8 cellular contexts compared by ENCODE assay signal in genomic region chr19:15161028-15161984, GRCh38. TPM values are rescaled to one million over a fixed set of nuclear protein-coding genes. Genes with fewer than 3 reads are reported as not detected.
DNase-seq lines count a peak whose midpoint lies in the region; ATAC-seq and TF ChIP-seq lines count a peak whose summit lies in the region.

No MANE protein-coding gene starts in this region.

- POLR2A ChIA-PET in IMR-90 (lab: Charles Lee; ENCODE audit: unreplicated experiment): no interaction called here

- intact Hi-C loops in IMR-90 (cut with micrococcal nuclease) (no loop called here), posterior cingulate gyrus (cut with DNase I) (no loop called here)

- no peaks in the 10 kb centered on the region; the same call in 1 of the 2 replicates for H3K9me1 ChIP-seq in IMR-90 (ENCODE audit: insufficient read depth, low read length)

- no TSS peak for BruUV-seq in IMR-90 (replicated peaks; lab: Mats Ljungman, UMichigan)

- H2AK9ac ChIP-seq in IMR-90 (replicated peaks; ENCODE audit: low read depth, low read length, poor library complexity): peak overlapping the region; percentile 25

- DNase-seq in DMS 273 (lab: John Stamatoyannopoulos, UW; ENCODE audit: unreplicated experiment) (peak; percentile 79), DMS 273 treated with DMSO at 0.1 percent for 48 hours (lab: John Stamatoyannopoulos, UW) (no peak), IMR-90 (peak; percentile 18), SW480 (ENCODE audit: low spot score) (peak; percentile 52), lung microvascular endothelial cell (ENCODE audit: low read depth in 2 of 2) (peak; percentile 58 to 72), posterior cingulate gyrus (no peak)
- no peak for DNase-seq in activated CD4-positive, alpha-beta T cell treated with anti-CD3 and anti-CD28 coated beads for 4 hours

- H4K91ac ChIP-seq in IMR-90 (ENCODE audit: insufficient read depth, low read depth, low read length): no peak overlapping the region

- H3K4me1 ChIP-seq in IMR-90 (ENCODE audit: control insufficient read depth, insufficient read depth, low read length): no peaks in the 10 kb centered on the region

- no peak overlapping the region for H3K27ac ChIP-seq in IMR-90 (ENCODE audit: insufficient read depth, low read length)

- no peak overlapping the region for H3K18ac ChIP-seq in IMR-90 (ENCODE audit: low read depth, low read length)

- no peak overlapping the region for H3K23ac ChIP-seq in IMR-90 (ENCODE audit: low read depth, low read length)

- ATAC-seq in IMR-90 (ENCODE audit: low read depth) (peak; percentile 63; the same call in 1 of the 2 replicates), HG03108 (IDR thresholded peaks at IDR 0.05; ENCODE audit: unreplicated experiment) (no peak)

- TF ChIP-seq POLR2A in IMR-90 (IDR thresholded peaks at IDR 0.05; ENCODE audit: low read depth, low read length): no peak

- H2AFZ ChIP-seq in IMR-90 (replicated peaks; ENCODE audit: low read length, poor library complexity): no peak overlapping the region

- peaks cover 34% of the 10 kb centered on the region for H3K36me3 ChIP-seq in IMR-90 (ENCODE audit: control insufficient read depth, insufficient read depth, low read length)

- TF ChIP-seq RAD21 in IMR-90 (IDR thresholded peaks at IDR 0.05; ENCODE audit: low read length): peak; percentile 34; the same call in 1 of the 2 replicates

- no peak overlapping the region for H3K9ac ChIP-seq in IMR-90 (ENCODE audit: low read depth, low read length)

- no peak overlapping the region for H4K8ac ChIP-seq in IMR-90 (ENCODE audit: low read depth in 2 of 2, low read length in 2 of 2)

- H3K79me1 ChIP-seq in IMR-90 (ENCODE audit: low read depth in 1 of 2, low read length in 2 of 2): no peaks in the 10 kb centered on the region

- no peaks in the 10 kb centered on the region for H3K27me3 ChIP-seq in IMR-90 (ENCODE audit: control insufficient read depth, insufficient read depth, low read length)

- H3K4me2 ChIP-seq in IMR-90 (ENCODE audit: low read depth, low read length): no peak overlapping the region

- H2BK120ac ChIP-seq in IMR-90 (ENCODE audit: low read depth, low read length): no peak overlapping the region

- 95% methylated on average over 31 of the region's 42 CpGs; no CpG with 5 or more reads in 1 of the 2 experiments for WGBS in IMR-90 (ENCODE audit: extremely low coverage in 2 of 2, insufficient read length in 1 of 2), 2 experiments

- H3K56ac ChIP-seq in IMR-90 (ENCODE audit: extremely low read depth, insufficient read depth, low read length): no peak overlapping the region

- H4K5ac ChIP-seq in IMR-90 (ENCODE audit: low read depth, low read length): no peak overlapping the region

- no peak overlapping the region for H3K4me3 ChIP-seq in IMR-90 (ENCODE audit: insufficient read depth, low read depth, low read length)

- H2BK5ac ChIP-seq in IMR-90 (ENCODE audit: low read depth, low read length, poor library complexity, severe bottlenecking): no peak overlapping the region

- H3K14ac ChIP-seq in IMR-90 (replicated peaks; ENCODE audit: low read depth, low read length): no peak overlapping the region

- H2BK15ac ChIP-seq in IMR-90 (ENCODE audit: low read depth, low read length): no peak overlapping the region

- in situ Hi-C loops in IMR-90 (cut with MboI; ENCODE audit: low sequenced_read_pairs): no loop called here

- no peaks in the 10 kb centered on the region for H4K20me1 ChIP-seq in IMR-90 (ENCODE audit: insufficient read depth, low read length)

- dilution Hi-C loops in IMR-90 (cut with HindIII; ENCODE audit: low sequenced_read_pairs, unreplicated experiment): no loop called here

- H3K9me3 ChIP-seq in IMR-90 (ENCODE audit: control insufficient read depth, insufficient read depth, low read length): peaks cover 25% of the 10 kb centered on the region

- H2AK5ac ChIP-seq in IMR-90 (ENCODE audit: low read depth, low read length): no peak overlapping the region

- H2BK20ac ChIP-seq in IMR-90 (ENCODE audit: low read depth, low read length): no peak overlapping the region

- TF ChIP-seq CTCF in IMR-90 (conservative IDR thresholded peaks at IDR 0.05; ENCODE audit: low read depth, low read length): peak; percentile 27; the same call in 1 of the 2 replicates

- CTCF ChIA-PET in IMR-90 (lab: Yijun Ruan, JAX): interaction anchor here (1.0 kb wide), 3 partner anchors 11 to 218 kb away, joined by 3 to 4 read pairs (median 3); partner anchors contain the start of gene AKAP8

- H3K4ac ChIP-seq in IMR-90 (ENCODE audit: low read depth, low read length): no peak overlapping the region

TF ChIP-seq in IMR-90, 13 proteins besides CTCF, POLR2A, EP300 and RAD21:
- TF ChIP-seq RCOR1 (IDR thresholded peaks at IDR 0.05; ENCODE audit: insufficient replicate concordance, low read length) (no peak), CHD1 (IDR thresholded peaks at IDR 0.05; ENCODE audit: low read depth, low read length) (no peak), MAZ (IDR thresholded peaks at IDR 0.05; ENCODE audit: borderline replicate concordance, low read depth, low read length) (no peak), BHLHE40 (IDR thresholded peaks at IDR 0.05; ENCODE audit: low read depth, low read length) (no peak), NFE2L2 (IDR thresholded peaks at IDR 0.05; ENCODE audit: low read depth, low read length) (no peak), USF2 (IDR thresholded peaks at IDR 0.05; ENCODE audit: low read depth, low read length) (no peak), CEBPB (IDR thresholded peaks at IDR 0.05; ENCODE audit: low read depth, low read length) (no peak), FOS (IDR thresholded peaks at IDR 0.05; ENCODE audit: low read depth, low read length) (no peak), SMC3 (IDR thresholded peaks at IDR 0.05; ENCODE audit: low read depth, low read length) (no peak)
- TF ChIP-seq, protein P1, sequence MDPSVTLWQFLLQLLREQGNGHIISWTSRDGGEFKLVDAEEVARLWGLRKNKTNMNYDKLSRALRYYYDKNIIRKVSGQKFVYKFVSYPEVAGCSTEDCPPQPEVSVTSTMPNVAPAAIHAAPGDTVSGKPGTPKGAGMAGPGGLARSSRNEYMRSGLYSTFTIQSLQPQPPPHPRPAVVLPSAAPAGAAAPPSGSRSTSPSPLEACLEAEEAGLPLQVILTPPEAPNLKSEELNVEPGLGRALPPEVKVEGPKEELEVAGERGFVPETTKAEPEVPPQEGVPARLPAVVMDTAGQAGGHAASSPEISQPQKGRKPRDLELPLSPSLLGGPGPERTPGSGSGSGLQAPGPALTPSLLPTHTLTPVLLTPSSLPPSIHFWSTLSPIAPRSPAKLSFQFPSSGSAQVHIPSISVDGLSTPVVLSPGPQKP (IDR thresholded peaks at IDR 0.05; ENCODE audit: borderline replicate concordance, low read depth, low read length): no peak

RNA-seq across cellular contexts. Expression of gene NOTCH3, which starts 39.5 kb away (rescaled TPM):
- total RNA-seq in IMR-90 (2012; rRNA removed) (5.9 and 7.2 TPM in 2 replicates), lung microvascular endothelial cell (0.20 and 0.65 TPM in 2 replicates)
- 25.1 and 29.6 TPM in 2 replicates for polyA plus RNA-seq in IMR-90 (2012; rRNA removed)
- polyA plus RNA-seq in IMR-90 (2012; cell fraction: cytosol; rRNA removed): 17.9 and 34.4 TPM in 2 replicates
- 19.2 and 47.3 TPM in 2 replicates for polyA plus RNA-seq in IMR-90 (2012; cell fraction: nucleus; rRNA removed; ENCODE audit: low replicate concordance)

RNA-seq across cellular contexts. Expression of gene SYDE1, which starts 54.1 kb away (rescaled TPM):
- total RNA-seq in IMR-90 (2012; rRNA removed): 18.6 and 19.4 TPM in 2 replicates
- polyA plus RNA-seq in IMR-90 (2012; rRNA removed): 64.9 and 84.7 TPM in 2 replicates
- 50.7 and 84.5 TPM in 2 replicates for polyA plus RNA-seq in IMR-90 (2012; cell fraction: cytosol; rRNA removed)
- polyA plus RNA-seq in IMR-90 (2012; cell fraction: nucleus; rRNA removed; ENCODE audit: low replicate concordance): 87.9 and 261 TPM in 2 replicates
- 8.3 and 14.3 TPM in 2 replicates for total RNA-seq in lung microvascular endothelial cell

Comparison
In these comparisons a context has a peak if more than half of its experiments do, and no peak if none do; other contexts are left out.
1. DNase-seq: peak in DMS 273 (single experiment), IMR-90 (single experiment), SW480 (single experiment) and lung microvascular endothelial cell (2 of 2); none in DMS 273 treated with DMSO at 0.1 percent for 48 hours (single experiment), posterior cingulate gyrus (0 of 10) and activated CD4-positive, alpha-beta T cell treated with anti-CD3 and anti-CD28 coated beads for 4 hours (0 of 2).